1 cellular context compared by ENCODE assay signal in the genomic region with DNA sequence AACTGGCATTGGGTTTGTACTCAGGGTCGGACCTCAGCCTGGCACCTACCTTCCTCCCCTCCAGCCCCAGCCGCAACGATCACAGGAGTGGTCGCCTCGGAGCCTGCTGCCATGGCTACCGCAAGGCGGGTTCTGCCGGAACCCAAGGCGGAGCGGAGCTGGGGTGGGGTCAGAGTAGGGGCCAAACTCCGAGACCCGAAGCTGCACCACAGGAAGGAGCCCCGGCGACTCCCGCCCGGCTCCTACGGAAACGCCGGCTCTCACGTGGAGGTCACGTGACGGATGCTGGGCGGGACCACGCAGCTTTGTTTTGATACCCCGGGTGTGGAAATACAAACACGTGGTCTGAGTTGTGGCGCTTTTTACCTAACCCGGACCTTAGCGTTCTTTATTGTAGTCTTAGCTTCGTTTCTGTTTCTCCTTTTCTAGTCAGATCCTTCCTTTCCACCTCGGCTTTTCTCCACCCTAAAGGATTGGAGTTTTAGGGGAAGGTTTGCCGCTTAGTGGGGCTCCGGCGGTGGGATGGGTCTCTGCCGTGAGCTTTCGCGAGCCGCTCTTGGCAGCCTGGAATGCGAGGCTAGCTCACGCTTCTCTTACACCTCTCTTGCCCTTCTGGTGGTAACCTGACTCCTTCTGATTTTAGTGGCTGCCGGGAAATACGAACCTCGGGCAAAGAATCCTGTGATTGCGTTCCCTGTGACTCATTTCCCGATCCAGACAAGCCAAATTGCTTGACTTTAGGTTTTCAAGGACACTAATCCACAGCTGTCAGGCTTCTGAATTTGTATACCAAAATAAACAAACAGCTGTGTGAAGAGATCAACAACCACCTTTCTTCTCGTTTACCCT.
TF ChIP-seq lines count a peak whose summit lies in the region.

Gene HSPBAP1, minus strand, starts transcription at position 264 of the 849 bp plus-strand sequence. Its CDS starts 151 bp downstream, at position 113.

TF ChIP-seq in HepG2, 621 proteins besides CTCF, POLR2A, EP300 and RAD21 (continued from another document and continues in another):
- no peak for TF ChIP-seq RNF219 (CRISPR knock-in tag; IDR thresholded peaks at IDR 0.05)
- TF ChIP-seq HBP1 (CRISPR knock-in tag; IDR thresholded peaks at IDR 0.05; ENCODE audit: low read depth) = no peak
- TF ChIP-seq, protein P1, sequence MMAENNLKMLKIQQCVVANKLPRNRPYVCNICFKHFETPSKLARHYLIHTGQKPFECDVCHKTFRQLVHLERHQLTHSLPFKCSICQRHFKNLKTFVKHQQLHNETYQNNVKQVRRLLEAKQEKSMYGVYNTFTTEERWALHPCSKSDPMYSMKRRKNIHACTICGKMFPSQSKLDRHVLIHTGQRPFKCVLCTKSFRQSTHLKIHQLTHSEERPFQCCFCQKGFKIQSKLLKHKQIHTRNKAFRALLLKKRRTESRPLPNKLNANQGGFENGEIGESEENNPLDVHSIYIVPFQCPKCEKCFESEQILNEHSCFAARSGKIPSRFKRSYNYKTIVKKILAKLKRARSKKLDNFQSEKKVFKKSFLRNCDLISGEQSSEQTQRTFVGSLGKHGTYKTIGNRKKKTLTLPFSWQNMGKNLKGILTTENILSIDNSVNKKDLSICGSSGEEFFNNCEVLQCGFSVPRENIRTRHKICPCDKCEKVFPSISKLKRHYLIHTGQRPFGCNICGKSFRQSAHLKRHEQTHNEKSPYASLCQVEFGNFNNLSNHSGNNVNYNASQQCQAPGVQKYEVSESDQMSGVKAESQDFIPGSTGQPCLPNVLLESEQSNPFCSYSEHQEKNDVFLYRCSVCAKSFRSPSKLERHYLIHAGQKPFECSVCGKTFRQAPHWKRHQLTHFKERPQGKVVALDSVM (CRISPR knock-in tag; IDR thresholded peaks at IDR 0.05) = peak; percentile 34; the same call in 1 of the 2 replicates
- TF ChIP-seq ZBTB39 (CRISPR knock-in tag; IDR thresholded peaks at IDR 0.05) = no peak
- peak; percentile 56 for TF ChIP-seq ZNF564 (CRISPR knock-in tag; IDR thresholded peaks at IDR 0.05)
- TF ChIP-seq, protein P2, sequence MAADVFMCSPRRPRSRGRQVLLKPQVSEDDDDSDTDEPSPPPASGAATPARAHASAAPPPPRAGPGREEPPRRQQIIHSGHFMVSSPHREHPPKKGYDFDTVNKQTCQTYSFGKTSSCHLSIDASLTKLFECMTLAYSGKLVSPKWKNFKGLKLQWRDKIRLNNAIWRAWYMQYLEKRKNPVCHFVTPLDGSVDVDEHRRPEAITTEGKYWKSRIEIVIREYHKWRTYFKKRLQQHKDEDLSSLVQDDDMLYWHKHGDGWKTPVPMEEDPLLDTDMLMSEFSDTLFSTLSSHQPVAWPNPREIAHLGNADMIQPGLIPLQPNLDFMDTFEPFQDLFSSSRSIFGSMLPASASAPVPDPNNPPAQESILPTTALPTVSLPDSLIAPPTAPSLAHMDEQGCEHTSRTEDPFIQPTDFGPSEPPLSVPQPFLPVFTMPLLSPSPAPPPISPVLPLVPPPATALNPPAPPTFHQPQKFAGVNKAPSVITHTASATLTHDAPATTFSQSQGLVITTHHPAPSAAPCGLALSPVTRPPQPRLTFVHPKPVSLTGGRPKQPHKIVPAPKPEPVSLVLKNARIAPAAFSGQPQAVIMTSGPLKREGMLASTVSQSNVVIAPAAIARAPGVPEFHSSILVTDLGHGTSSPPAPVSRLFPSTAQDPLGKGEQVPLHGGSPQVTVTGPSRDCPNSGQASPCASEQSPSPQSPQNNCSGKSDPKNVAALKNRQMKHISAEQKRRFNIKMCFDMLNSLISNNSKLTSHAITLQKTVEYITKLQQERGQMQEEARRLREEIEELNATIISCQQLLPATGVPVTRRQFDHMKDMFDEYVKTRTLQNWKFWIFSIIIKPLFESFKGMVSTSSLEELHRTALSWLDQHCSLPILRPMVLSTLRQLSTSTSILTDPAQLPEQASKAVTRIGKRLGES (CRISPR knock-in tag; IDR thresholded peaks at IDR 0.05; ENCODE audit: borderline replicate concordance) = peak; percentile 76
- TF ChIP-seq ZNF552 (CRISPR knock-in tag; IDR thresholded peaks at IDR 0.05; ENCODE audit: borderline replicate concordance) = peak; percentile 65; the same call in 1 of the 2 replicates
- TF ChIP-seq ZBTB37 (CRISPR knock-in tag; IDR thresholded peaks at IDR 0.05) = peak; percentile 27; the same call in 1 of the 2 replicates
- TF ChIP-seq SMYD3 (CRISPR knock-in tag; IDR thresholded peaks at IDR 0.05) = peak; percentile 45; the same call in 1 of the 2 replicates
- no peak for TF ChIP-seq ZNF550 (CRISPR knock-in tag; IDR thresholded peaks at IDR 0.05; ENCODE audit: borderline replicate concordance)
- no peak for TF ChIP-seq ZFP36 (IDR thresholded peaks at IDR 0.05; ENCODE audit: borderline replicate concordance, low read depth, low read length, partially characterized antibody)
- no peak for TF ChIP-seq SUZ12 (IDR thresholded peaks at IDR 0.05; ENCODE audit: low read depth, low read length)
- peak; percentile 66; the same call in 1 of the 2 replicates for TF ChIP-seq ZBTB26 (CRISPR knock-in tag; IDR thresholded peaks at IDR 0.05; ENCODE audit: borderline replicate concordance)
- no peak for TF ChIP-seq ZNF256 (CRISPR knock-in tag; conservative IDR thresholded peaks at IDR 0.05)
- TF ChIP-seq FOXK2 (IDR thresholded peaks at IDR 0.05) = peak; percentile 74
- no peak for TF ChIP-seq GZF1 (CRISPR knock-in tag; IDR thresholded peaks at IDR 0.05)
- no peak; the same call in 1 of the 2 replicates for TF ChIP-seq KLF13 (CRISPR knock-in tag; IDR thresholded peaks at IDR 0.05)
- no peak for TF ChIP-seq ZNF33A (CRISPR knock-in tag; IDR thresholded peaks at IDR 0.05; ENCODE audit: borderline replicate concordance)
- peak; percentile 68 for TF ChIP-seq HDAC2 (CRISPR knock-in tag; IDR thresholded peaks at IDR 0.05)
- no peak; the same call in 1 of the 2 replicates for TF ChIP-seq ZNF737 (CRISPR knock-in tag; IDR thresholded peaks at IDR 0.05; ENCODE audit: borderline replicate concordance)
- no peak for TF ChIP-seq STAT5B (CRISPR knock-in tag; IDR thresholded peaks at IDR 0.05)
- peak; percentile 51 for TF ChIP-seq GABPA (IDR thresholded peaks at IDR 0.05; ENCODE audit: low read depth, low read length)
- TF ChIP-seq GABPA (CRISPR knock-in tag; IDR thresholded peaks at IDR 0.05; ENCODE audit: low read depth) = peak; percentile 85
- no peak; the same call in none of the 2 replicates for TF ChIP-seq ZNF12 (CRISPR knock-in tag; IDR thresholded peaks at IDR 0.05)
- no peak for TF ChIP-seq CBFB (CRISPR knock-in tag; IDR thresholded peaks at IDR 0.05)
- TF ChIP-seq USF2 (IDR thresholded peaks at IDR 0.05; ENCODE audit: low read depth, low read length) = peak; percentile 99
- peak; percentile 98 for TF ChIP-seq USF2 (CRISPR knock-in tag; IDR thresholded peaks at IDR 0.05; ENCODE audit: borderline replicate concordance)
- TF ChIP-seq ATF1 (CRISPR knock-in tag; IDR thresholded peaks at IDR 0.05) = peak; percentile 44; the same call in 1 of the 2 replicates
- TF ChIP-seq, protein P3, sequence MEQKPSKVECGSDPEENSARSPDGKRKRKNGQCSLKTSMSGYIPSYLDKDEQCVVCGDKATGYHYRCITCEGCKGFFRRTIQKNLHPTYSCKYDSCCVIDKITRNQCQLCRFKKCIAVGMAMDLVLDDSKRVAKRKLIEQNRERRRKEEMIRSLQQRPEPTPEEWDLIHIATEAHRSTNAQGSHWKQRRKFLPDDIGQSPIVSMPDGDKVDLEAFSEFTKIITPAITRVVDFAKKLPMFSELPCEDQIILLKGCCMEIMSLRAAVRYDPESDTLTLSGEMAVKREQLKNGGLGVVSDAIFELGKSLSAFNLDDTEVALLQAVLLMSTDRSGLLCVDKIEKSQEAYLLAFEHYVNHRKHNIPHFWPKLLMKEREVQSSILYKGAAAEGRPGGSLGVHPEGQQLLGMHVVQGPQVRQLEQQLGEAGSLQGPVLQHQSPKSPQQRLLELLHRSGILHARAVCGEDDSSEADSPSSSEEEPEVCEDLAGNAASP (CRISPR knock-in tag; IDR thresholded peaks at IDR 0.05; ENCODE audit: borderline replicate concordance) = peak; percentile 24; the same call in 1 of the 2 replicates
- TF ChIP-seq ZBTB49 (CRISPR knock-in tag; IDR thresholded peaks at IDR 0.05; ENCODE audit: borderline replicate concordance) = no peak
- no peak for TF ChIP-seq RFX5 (IDR thresholded peaks at IDR 0.05; ENCODE audit: low read depth, low read length)
- no peak for TF ChIP-seq GPN1 (CRISPR knock-in tag; IDR thresholded peaks at IDR 0.05; ENCODE audit: borderline replicate concordance)
